32 cellular contexts compared by ENCODE assay signal in the genomic region with DNA sequence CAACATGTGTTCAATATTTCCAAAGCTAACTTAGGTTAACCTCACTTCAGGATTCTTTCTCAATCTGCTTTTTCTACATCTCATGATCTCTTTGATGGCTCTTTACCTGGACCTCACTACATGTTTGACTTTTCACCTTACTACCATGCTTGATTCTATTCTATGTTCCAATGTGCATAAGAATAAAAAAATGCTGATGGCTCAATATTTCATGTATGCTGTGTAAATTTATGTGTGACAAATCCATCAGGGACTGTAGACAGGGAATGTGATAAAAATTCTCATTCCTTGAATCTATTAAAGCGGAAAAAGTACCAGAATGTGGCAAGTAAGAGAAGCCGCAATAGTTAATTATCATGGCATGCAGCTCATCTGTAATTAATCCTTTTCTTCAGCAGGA.
"Had no signal": no experiment of that assay in that cellular context is flagged by ENCODE, and none has a peak within 500 bp of the region (broad histone marks: within the 10 kb centered on the region; RNA-seq: fewer than 3 reads in every experiment).

No MANE protein-coding gene starts in this region.

- H3K9me3 ChIP-seq: ascending aorta, gastrocnemius medialis, heart left ventricle had no signal

- H3K27ac ChIP-seq: ascending aorta, brain microvascular endothelial cell, coronary artery, dorsolateral prefrontal cortex, foreskin keratinocyte, gastrocnemius medialis, heart left ventricle, WERI-Rb-1 had no signal

- DNase-seq: activated B cell treated with CpG ODN at 0.5 μM for 24 hours; activated CD4-positive, alpha-beta memory T cell treated with anti-CD3 and anti-CD28 coated beads for 36 hours; activated CD4-positive, alpha-beta T cell treated with anti-CD3 and anti-CD28 coated beads for 48 hours; activated CD8-positive, alpha-beta memory T cell treated with anti-CD3 and anti-CD28 coated beads, Interleukin-2, amount 10 ng/mL, durations not matched to agents 7 days and 5 days; activated CD8-positive, alpha-beta memory T cell treated with anti-CD3 and anti-CD28 coated beads, Interleukin-2, amount 50 U/mL, for 4 hours; activated CD8-positive, alpha-beta T cell treated with anti-CD3 and anti-CD28 coated beads, Interleukin-2, amount 10 ng/mL, durations not matched to agents 7 days and 5 days; activated effector memory CD4-positive, alpha-beta T cell treated with anti-CD3 and anti-CD28 coated beads, Interleukin-2, amount 50 U/mL, for 16 hours; activated naive CD4-positive, alpha-beta T cell treated with anti-CD3 and anti-CD28 coated beads for 36 hours; activated naive CD8-positive, alpha-beta T cell treated with anti-CD3 and anti-CD28 coated beads for 36 hours; activated T-cell treated with anti-CD3 and anti-CD28 coated beads, Interleukin-2, amount 50 U/mL, for 1 hour; activated T-cell treated with anti-CD3 and anti-CD28 coated beads, Interleukin-2, amount 50 U/mL, for 48 hours; brain microvascular endothelial cell; dorsolateral prefrontal cortex; effector memory CD4-positive, alpha-beta T cell; endodermal cell; foreskin keratinocyte; gastrocnemius medialis; glutamatergic neuron; heart left ventricle; T-helper 2 cell; WERI-Rb-1 had no signal

- H3K4me1 Mint-ChIP-seq: activated B cell treated with CpG ODN at 0.5 μM for 24 hours; activated CD8-positive, alpha-beta memory T cell treated with anti-CD3 and anti-CD28 coated beads, Interleukin-2, amount 10 ng/mL, durations not matched to agents 7 days and 5 days; activated naive CD4-positive, alpha-beta T cell treated with anti-CD3 and anti-CD28 coated beads, Interleukin-2, amount 50 U/mL, for 24 hours; activated naive CD8-positive, alpha-beta T cell treated with anti-CD3 and anti-CD28 coated beads for 36 hours; central memory CD8-positive, alpha-beta T cell; endodermal cell had no signal

- ATAC-seq: activated CD4-positive, CD25-positive, alpha-beta regulatory T cell treated with anti-CD3 and anti-CD28 coated beads, Interleukin-2, amount 50 U/mL, for 24 hours; activated CD8-positive, alpha-beta memory T cell treated with anti-CD3 and anti-CD28 coated beads, Interleukin-2, amount 10 ng/mL, durations not matched to agents 7 days and 5 days; activated CD8-positive, alpha-beta T cell treated with anti-CD3 and anti-CD28 coated beads, Interleukin-2, amount 10 ng/mL, durations not matched to agents 7 days and 5 days; esophagus mucosa; foreskin keratinocyte; gastrocnemius medialis; heart left ventricle had no signal

- H3K36me3 ChIP-seq: ascending aorta, brain microvascular endothelial cell, gastrocnemius medialis, heart left ventricle, WERI-Rb-1 had no signal

- H3K4me1 ChIP-seq: ascending aorta, foreskin keratinocyte, gastrocnemius medialis, heart left ventricle had no signal

- FAIRE-seq: bronchial epithelial cell, TTC549 had no signal

- H3K27ac Mint-ChIP-seq: activated B cell treated with CpG ODN at 0.5 μM for 24 hours; activated CD4-positive, alpha-beta memory T cell treated with anti-CD3 and anti-CD28 coated beads for 36 hours; activated CD8-positive, alpha-beta memory T cell treated with anti-CD3 and anti-CD28 coated beads, Interleukin-2, amount 10 ng/mL, durations not matched to agents 7 days and 5 days; activated CD8-positive, alpha-beta T cell treated with anti-CD3 and anti-CD28 coated beads, Interleukin-2, amount 10 ng/mL, durations not matched to agents 7 days and 5 days; activated naive CD4-positive, alpha-beta T cell treated with anti-CD3 and anti-CD28 coated beads for 36 hours; activated naive CD4-positive, alpha-beta T cell treated with anti-CD3 and anti-CD28 coated beads, Interleukin-2, amount 50 U/mL, for 24 hours; activated naive CD8-positive, alpha-beta T cell treated with anti-CD3 and anti-CD28 coated beads for 36 hours; activated T-helper 1 cell treated with anti-CD3 and anti-CD28 coated beads, Interleukin-12 subunit alpha, Interleukin-12 subunit beta, Interleukin-2, Interleukin-4 antibody, amounts not matched to agents 30 ng/mL and 10 ng/mL and 1 ng/mL, durations not matched to agents 14 hours and 24 hours and 36 hours; activated T-helper 2 cell treated with anti-CD3 and anti-CD28 coated beads, Interferon-gamma antibody, Interleukin-2, Interleukin-4, amounts not matched to agents 10 μg/mL and 5 μg/mL and 100 μg/mL, durations not matched to agents 14 hours and 24 hours and 36 hours; dendritic cell treated with granulocyte-macrophage colony-stimulating factor and Interleukin-4, amounts not matched to agents 40 ng/mL and 50 ng/mL, for 4 days; endodermal cell had no signal

- H3K36me3 Mint-ChIP-seq: activated CD4-positive, alpha-beta memory T cell treated with anti-CD3 and anti-CD28 coated beads for 36 hours; activated CD8-positive, alpha-beta memory T cell treated with anti-CD3 and anti-CD28 coated beads, Interleukin-2, amount 10 ng/mL, durations not matched to agents 7 days and 5 days; activated naive CD4-positive, alpha-beta T cell treated with anti-CD3 and anti-CD28 coated beads, Interleukin-2, amount 50 U/mL, for 24 hours; activated naive CD8-positive, alpha-beta T cell treated with anti-CD3 and anti-CD28 coated beads for 36 hours had no signal

- H3K4me3 Mint-ChIP-seq: activated B cell treated with CpG ODN at 0.5 μM for 24 hours; activated CD4-positive, alpha-beta memory T cell treated with anti-CD3 and anti-CD28 coated beads for 36 hours; activated CD8-positive, alpha-beta memory T cell treated with anti-CD3 and anti-CD28 coated beads, Interleukin-2, amount 10 ng/mL, durations not matched to agents 7 days and 5 days; activated CD8-positive, alpha-beta T cell treated with anti-CD3 and anti-CD28 coated beads, Interleukin-2, amount 10 ng/mL, durations not matched to agents 7 days and 5 days; activated naive CD4-positive, alpha-beta T cell treated with anti-CD3 and anti-CD28 coated beads for 36 hours; activated naive CD4-positive, alpha-beta T cell treated with anti-CD3 and anti-CD28 coated beads, Interleukin-2, amount 50 U/mL, for 24 hours; activated naive CD8-positive, alpha-beta T cell treated with anti-CD3 and anti-CD28 coated beads for 36 hours; activated T-helper 1 cell treated with anti-CD3 and anti-CD28 coated beads, Interleukin-12 subunit alpha, Interleukin-12 subunit beta, Interleukin-2, Interleukin-4 antibody, amounts not matched to agents 30 ng/mL and 10 ng/mL and 1 ng/mL, durations not matched to agents 14 hours and 24 hours and 36 hours; central memory CD8-positive, alpha-beta T cell; dendritic cell treated with granulocyte-macrophage colony-stimulating factor and Interleukin-4, amounts not matched to agents 40 ng/mL and 50 ng/mL, for 4 days; endodermal cell had no signal

- H3K9me3 Mint-ChIP-seq: activated B cell treated with CpG ODN at 0.5 μM for 24 hours; activated CD4-positive, alpha-beta memory T cell treated with anti-CD3 and anti-CD28 coated beads for 36 hours; activated naive CD4-positive, alpha-beta T cell treated with anti-CD3 and anti-CD28 coated beads for 36 hours; activated naive CD4-positive, alpha-beta T cell treated with anti-CD3 and anti-CD28 coated beads, Interleukin-2, amount 50 U/mL, for 24 hours; activated T-helper 1 cell treated with anti-CD3 and anti-CD28 coated beads, Interleukin-12 subunit alpha, Interleukin-12 subunit beta, Interleukin-2, Interleukin-4 antibody, amounts not matched to agents 30 ng/mL and 10 ng/mL and 1 ng/mL, durations not matched to agents 14 hours and 24 hours and 36 hours; activated T-helper 2 cell treated with anti-CD3 and anti-CD28 coated beads, Interferon-gamma antibody, Interleukin-2, Interleukin-4, amounts not matched to agents 10 μg/mL and 5 μg/mL and 100 μg/mL, durations not matched to agents 14 hours and 24 hours and 36 hours; dendritic cell treated with granulocyte-macrophage colony-stimulating factor and Interleukin-4, amounts not matched to agents 40 ng/mL and 50 ng/mL, for 4 days; endodermal cell had no signal

- H3K27me3 Mint-ChIP-seq: activated B cell treated with CpG ODN at 0.5 μM for 24 hours; activated CD4-positive, alpha-beta memory T cell treated with anti-CD3 and anti-CD28 coated beads for 36 hours; activated CD8-positive, alpha-beta memory T cell treated with anti-CD3 and anti-CD28 coated beads, Interleukin-2, amount 10 ng/mL, durations not matched to agents 7 days and 5 days; activated naive CD8-positive, alpha-beta T cell treated with anti-CD3 and anti-CD28 coated beads for 36 hours; central memory CD8-positive, alpha-beta T cell; dendritic cell treated with granulocyte-macrophage colony-stimulating factor and Interleukin-4, amounts not matched to agents 40 ng/mL and 50 ng/mL, for 4 days had no signal

- H3K27me3 ChIP-seq: ascending aorta, brain microvascular endothelial cell, dorsolateral prefrontal cortex, foreskin keratinocyte, gastrocnemius medialis, heart left ventricle had no signal

- H3K4me3 ChIP-seq: ascending aorta, coronary artery, dorsolateral prefrontal cortex, gastrocnemius medialis, heart left ventricle had no signal
